12 cellular contexts compared by ENCODE assay signal in genomic region chr2:101311390-101312019, GRCh38. TPM values are rescaled to one million over a fixed set of nuclear protein-coding genes. Genes with fewer than 3 reads are reported as not detected.
DNase-seq lines count a peak whose midpoint lies in the region; ATAC-seq lines count a peak whose summit lies in the region.
"Had no signal": no experiment of that assay in that cellular context is flagged by ENCODE, and none has a peak within 500 bp of the region (broad histone marks: within the 10 kb centered on the region; RNA-seq: fewer than 3 reads in every experiment).

No MANE protein-coding gene starts in this region.

- peaks cover 67% of the 10 kb centered on the region for H3K4me1 Mint-ChIP-seq in activated T-cell treated with anti-CD3 and anti-CD28 coated beads, Interleukin-2, amount 50 U/mL, for 4 hours (ENCODE audit: low read depth)
- peaks cover 61 to 69% (median 62%) of the 10 kb centered on the region in 3 donors for H3K4me1 Mint-ChIP-seq in T-cell
- H3K4me1 Mint-ChIP-seq in stimulated activated effector memory CD8-positive, alpha-beta T cell treated with anti-CD3 and anti-CD28 coated beads, Interleukin-12 subunit alpha, Interleukin-12 subunit beta, amount 100 ng/mL, for 72 hours: peaks cover 45% of the 10 kb centered on the region

- peaks cover 5% of the 10 kb centered on the region for H3K36me3 Mint-ChIP-seq in activated T-cell treated with anti-CD3 and anti-CD28 coated beads, Interleukin-2, amount 50 U/mL, for 4 hours (ENCODE audit: insufficient read depth)
- H3K36me3 Mint-ChIP-seq in T-cell: peaks cover 3% of the 10 kb centered on the region
- peaks cover 25% of the 10 kb centered on the region for H3K36me3 Mint-ChIP-seq in stimulated activated effector memory CD8-positive, alpha-beta T cell treated with anti-CD3 and anti-CD28 coated beads, Interleukin-12 subunit alpha, Interleukin-12 subunit beta, amount 100 ng/mL, for 72 hours

- peak overlapping the region; percentile 22 for H3K4me3 Mint-ChIP-seq in activated T-cell treated with anti-CD3 and anti-CD28 coated beads, Interleukin-2, amount 50 U/mL, for 4 hours
- H3K4me3 Mint-ChIP-seq in T-cell: peak overlapping the region; percentile 37 to 93 (median 47)
- H3K4me3 Mint-ChIP-seq in stimulated activated effector memory CD8-positive, alpha-beta T cell treated with anti-CD3 and anti-CD28 coated beads, Interleukin-12 subunit alpha, Interleukin-12 subunit beta, amount 100 ng/mL, for 72 hours: peak overlapping the region; percentile 14

- no peaks in the 10 kb centered on the region for H3K27me3 Mint-ChIP-seq in activated T-cell treated with anti-CD3 and anti-CD28 coated beads, Interleukin-2, amount 50 U/mL, for 4 hours (ENCODE audit: low read depth)
- no peaks in the 10 kb centered on the region for H3K27me3 Mint-ChIP-seq in T-cell
- H3K27me3 Mint-ChIP-seq: type B pancreatic cell had no signal

- POLR2A ChIA-PET in T-cell (lab: Charles Lee): no interaction called here

- ATAC-seq in activated T-cell treated with anti-CD3 and anti-CD28 coated beads, Interleukin-2, amount 50 U/mL, for 4 hours: no peak
- peak in 3 of 4 experiments; percentile 11 to 18 (median 17) for ATAC-seq in T-cell (replicated peaks in 1 of 4)
- no peak for ATAC-seq in stimulated activated effector memory CD8-positive, alpha-beta T cell treated with anti-CD3 and anti-CD28 coated beads, Interleukin-12 subunit alpha, Interleukin-12 subunit beta, amount 100 ng/mL, for 72 hours
- ATAC-seq in HG03521 (IDR thresholded peaks at IDR 0.05; ENCODE audit: unreplicated experiment): no peak

- CTCF ChIA-PET in T-cell (lab: Charles Lee): interaction anchor here in 1 of 2 donors (0.8 to 1.2 kb wide), 2 partner anchors 17 to 32 kb away, joined by 3 to 4 read pairs; no protein-coding TSS in a partner anchor

- H3K9me3 Mint-ChIP-seq in activated T-cell treated with anti-CD3 and anti-CD28 coated beads, Interleukin-2, amount 50 U/mL, for 4 hours: no peaks in the 10 kb centered on the region
- peaks cover 0 to 1% (median 0%) of the 10 kb centered on the region in 3 donors for H3K9me3 Mint-ChIP-seq in T-cell
- H3K9me3 Mint-ChIP-seq in stimulated activated effector memory CD8-positive, alpha-beta T cell treated with anti-CD3 and anti-CD28 coated beads, Interleukin-12 subunit alpha, Interleukin-12 subunit beta, amount 100 ng/mL, for 72 hours: peaks cover 1% of the 10 kb centered on the region

- no peak for DNase-seq in activated T-cell treated with anti-CD3 and anti-CD28 coated beads, Interleukin-2, amount 50 U/mL, for 4 hours
- DNase-seq in activated T-cell treated with anti-CD3 and anti-CD28 coated beads, Interleukin-2, amount 50 U/mL, for 48 hours: no peak
- peak in 4 of 34 experiments; percentile 17 to 34 (median 18) for DNase-seq in T-cell
- peak; percentile 12 for DNase-seq in effector CD4-positive, alpha-beta T cell
- no peak for DNase-seq in stimulated activated effector memory CD8-positive, alpha-beta T cell treated with anti-CD3 and anti-CD28 coated beads, Interleukin-12 subunit alpha, Interleukin-12 subunit beta, amount 100 ng/mL, for 72 hours (ENCODE audit: low spot score in 2 of 2)
- DNase-seq in KG1 (lab: John Stamatoyannopoulos, UW): no peak
- DNase-seq in NCI-H510A (lab: John Stamatoyannopoulos, UW): no peak
- DNase-seq: caudate nucleus, DMS79, T1000 had no signal

- peak overlapping the region; percentile 83 to 88 for H3K27ac Mint-ChIP-seq in T-cell
- peak overlapping the region; percentile 24 for H3K27ac Mint-ChIP-seq in stimulated activated effector memory CD8-positive, alpha-beta T cell treated with anti-CD3 and anti-CD28 coated beads, Interleukin-12 subunit alpha, Interleukin-12 subunit beta, amount 100 ng/mL, for 72 hours
- H3K27ac Mint-ChIP-seq: type B pancreatic cell had no signal

RNA-seq across cellular contexts. Expression of gene RNF149, which starts 3.0 kb away (rescaled TPM):
- 10 to 100 TPM; 27.3 to 33.3 (median 27.3) TPM for total RNA-seq in activated T-cell treated with anti-CD3 and anti-CD28 coated beads, Interleukin-2, amount 50 U/mL, for 4 hours
- total RNA-seq in T-cell: 100 to 1,000 TPM; 114 to 139 (median 123) TPM

RNA-seq across cellular contexts. Expression of gene CNOT11, which starts 58.8 kb away (rescaled TPM):
- 10 to 100 TPM; 59.9 to 64.4 (median 61.2) TPM for total RNA-seq in activated T-cell treated with anti-CD3 and anti-CD28 coated beads, Interleukin-2, amount 50 U/mL, for 4 hours
- 10 to 100 TPM; 45.8 to 52.5 (median 50.7) TPM for total RNA-seq in T-cell

Comparison
In these comparisons a context has a peak if more than half of its experiments do, and no peak if none do; other contexts are left out.
1. ATAC-seq: peak in T-cell (3 of 4); none in activated T-cell treated with anti-CD3 and anti-CD28 coated beads, Interleukin-2, amount 50 U/mL, for 4 hours (0 of 2), stimulated activated effector memory CD8-positive, alpha-beta T cell treated with anti-CD3 and anti-CD28 coated beads, Interleukin-12 subunit alpha, Interleukin-12 subunit beta, amount 100 ng/mL, for 72 hours (single experiment) and HG03521 (single experiment).
2. Peak in every context shown above with its lines, with median percentiles within 50 percentile points of each other: H3K4me3 Mint-ChIP-seq.